In the genomic region with DNA sequence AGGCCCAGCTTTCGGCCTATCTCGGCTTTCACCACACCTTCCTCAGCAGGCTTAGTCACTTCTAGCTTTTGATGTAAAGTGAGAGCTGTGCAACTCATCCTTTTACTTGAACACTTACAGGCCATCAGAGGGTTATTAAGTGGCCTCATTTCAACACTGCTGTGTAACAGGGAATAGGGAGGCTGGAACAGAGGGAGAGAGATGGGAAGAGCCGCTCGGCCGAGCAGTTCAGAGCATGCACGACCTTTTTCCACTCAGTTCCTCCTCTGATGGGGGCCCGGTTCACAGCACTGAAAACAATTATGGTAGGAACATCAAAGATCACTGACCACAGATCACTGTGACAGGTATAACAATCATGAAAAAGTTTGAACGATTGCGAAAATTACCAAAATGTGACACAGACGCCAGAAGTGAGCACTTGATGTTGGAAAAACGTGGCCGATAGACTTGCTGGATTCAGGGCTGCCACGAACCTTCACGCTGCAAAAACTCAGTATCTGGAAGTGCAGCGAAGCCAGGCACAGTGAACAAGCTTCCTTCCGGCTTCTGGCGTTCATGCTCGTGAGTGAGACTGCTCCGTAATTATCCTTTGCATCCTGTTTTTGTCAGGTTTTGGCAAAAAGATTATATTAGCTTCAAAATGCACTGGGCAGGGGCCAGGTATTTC, we compare ENCODE assay signal across 9 cellular contexts. TPM values are rescaled to one million over a fixed set of nuclear protein-coding genes. Genes with fewer than 3 reads are reported as not detected.
A peak's percentile ranks its signal among the peaks of the same experiment; 100 is the strongest.
DNase-seq lines count a peak whose midpoint lies in the region; ATAC-seq and TF ChIP-seq lines count a peak whose summit lies in the region.
"Had no signal": no experiment of that assay in that cellular context is flagged by ENCODE, and none has a peak within 500 bp of the region (broad histone marks: within the 10 kb centered on the region; RNA-seq: fewer than 3 reads in every experiment).

No MANE protein-coding gene starts in this region.

- H3K27ac ChIP-seq in SK-N-MC: peak overlapping the region; percentile 21; the same call in 1 of the 2 replicates
- peak overlapping the region; percentile 60 for H3K27ac ChIP-seq in upper lobe of right lung

- peaks cover 41% of the 10 kb centered on the region for H3K4me1 ChIP-seq in upper lobe of right lung

- no peaks in the 10 kb centered on the region for H3K9me3 ChIP-seq in SK-N-MC (ENCODE audit: low read depth, low read length)
- H3K9me3 ChIP-seq in upper lobe of right lung: no peaks in the 10 kb centered on the region

- no peak overlapping the region for H3K4me3 ChIP-seq in SK-N-MC
- H3K4me3 ChIP-seq in fibroblast of villous mesenchyme (ENCODE audit: low read depth, low read length): no peak overlapping the region
- peak overlapping the region; percentile 19 for H3K4me3 ChIP-seq in upper lobe of right lung

- peaks cover 20% of the 10 kb centered on the region for H3K36me3 ChIP-seq in SK-N-MC (ENCODE audit: insufficient read depth, low read length)
- no peaks in the 10 kb centered on the region for H3K36me3 ChIP-seq in upper lobe of right lung

- no peak overlapping the region for H3K9ac ChIP-seq in SK-N-MC (ENCODE audit: insufficient read length)

- intact Hi-C loops in upper lobe of right lung (cut with DNase I): no loop called here

- no peaks in the 10 kb centered on the region for H3K27me3 ChIP-seq in upper lobe of right lung

- peak; percentile 45 for DNase-seq in stimulated activated CD4-positive, alpha-beta T cell treated with anti-CD3 and anti-CD28 coated beads, Interleukin-1b, Interleukin-23, amount 100 ng/mL, for 48 hours
- no peak for DNase-seq in stimulated activated CD4-positive, alpha-beta T cell treated with anti-CD3 and anti-CD28 coated beads, Interleukin-4, amount 100 ng/mL, for 4 hours
- DNase-seq in SK-N-MC (ENCODE audit: low read depth, low spot score): no peak
- peak; percentile 29 for DNase-seq in fibroblast of villous mesenchyme (ENCODE audit: low read depth)
- no peak for DNase-seq in upper lobe of right lung
- DNase-seq in globus pallidus (ENCODE audit: low spot score): no peak
- no peak for DNase-seq in NCI-H2081 (lab: John Stamatoyannopoulos, UW)
- DNase-seq: DMS79 had no signal

- ATAC-seq in upper lobe of right lung (peak; percentile 93), GM18858 (IDR thresholded peaks at IDR 0.05; ENCODE audit: unreplicated experiment) (no peak)

- TF ChIP-seq CTCF in fibroblast of villous mesenchyme (IDR thresholded peaks at IDR 0.05; ENCODE audit: insufficient read depth, low read depth, low read length): no peak
- no peak for TF ChIP-seq CTCF in upper lobe of right lung (IDR thresholded peaks at IDR 0.05)

RNA-seq across cellular contexts. Expression of gene AGPAT3, which starts 28.6 kb away (rescaled TPM):
- 52.2 and 63.5 TPM in 2 replicates for total RNA-seq in fibroblast of villous mesenchyme
- 86.0 TPM for total RNA-seq in upper lobe of right lung

Comparison
In these comparisons a context has a peak if more than half of its experiments do, and no peak if none do; other contexts are left out.
1. DNase-seq: peak in stimulated activated CD4-positive, alpha-beta T cell treated with anti-CD3 and anti-CD28 coated beads, Interleukin-1b, Interleukin-23, amount 100 ng/mL, for 48 hours (single experiment) and fibroblast of villous mesenchyme (single experiment); none in stimulated activated CD4-positive, alpha-beta T cell treated with anti-CD3 and anti-CD28 coated beads, Interleukin-4, amount 100 ng/mL, for 4 hours (0 of 2), SK-N-MC (single experiment), upper lobe of right lung (single experiment), globus pallidus (single experiment) and NCI-H2081 (0 of 2).